1 cellular context compared by ENCODE assay signal in genomic region chr11:7613394-7613720, GRCh38.
TF ChIP-seq lines count a peak whose summit lies in the region.

No MANE protein-coding gene starts in this region.

TF ChIP-seq in HepG2, 621 proteins besides CTCF, POLR2A, EP300 and RAD21 (continued from another document):
- TF ChIP-seq FOXO1 (CRISPR knock-in tag; IDR thresholded peaks at IDR 0.05) (0 out of 2 replicates have a peak, but pooled peaks have one; percentile 16), FOXK1 (CRISPR knock-in tag; IDR thresholded peaks at IDR 0.05; ENCODE audit: borderline replicate concordance, low read depth) (peak; percentile 72; the same call in 1 of the 2 replicates), TRIM22 (IDR thresholded peaks at IDR 0.05) (no peak), RXRB (CRISPR knock-in tag; IDR thresholded peaks at IDR 0.05; ENCODE audit: borderline replicate concordance) (peak; percentile 93), FOXA3 (CRISPR knock-in tag; IDR thresholded peaks at IDR 0.05) (peak; percentile 64), TCF7 (IDR thresholded peaks at IDR 0.05; ENCODE audit: low read depth) (peak; percentile 52), ZNF557 (CRISPR knock-in tag; IDR thresholded peaks at IDR 0.05) (no peak), RARA (CRISPR knock-in tag; IDR thresholded peaks at IDR 0.05) (peak; percentile 88), FOSL2 (CRISPR knock-in tag; IDR thresholded peaks at IDR 0.05) (peak; percentile 47; the same call in 1 of the 2 replicates), PBX2 (CRISPR knock-in tag; IDR thresholded peaks at IDR 0.05) (no peak), SKI (IDR thresholded peaks at IDR 0.05; ENCODE audit: partially characterized antibody) (peak; percentile 48), ZSCAN25 (CRISPR knock-in tag; IDR thresholded peaks at IDR 0.05) (no peak), MEIS1 (CRISPR knock-in tag; IDR thresholded peaks at IDR 0.05; ENCODE audit: borderline replicate concordance) (no peak), CEBPG (CRISPR knock-in tag; IDR thresholded peaks at IDR 0.05) (peak; percentile 26; the same call in 1 of the 2 replicates), KDM6A (CRISPR knock-in tag; IDR thresholded peaks at IDR 0.05; ENCODE audit: low read depth) (no peak), MED1 (CRISPR knock-in tag; IDR thresholded peaks at IDR 0.05) (0 out of 2 replicates have a peak, but pooled peaks have one; percentile 23), NCOA2 (CRISPR knock-in tag; IDR thresholded peaks at IDR 0.05) (peak; percentile 43; the same call in 1 of the 2 replicates), SIN3B (IDR thresholded peaks at IDR 0.05; ENCODE audit: low read length) (no peak), HMG20A (CRISPR knock-in tag; IDR thresholded peaks at IDR 0.05; ENCODE audit: borderline replicate concordance) (peak; percentile 80; the same call in 1 of the 2 replicates), FOXA1 (IDR thresholded peaks at IDR 0.05) (no peak), FOXA1 (CRISPR knock-in tag; IDR thresholded peaks at IDR 0.05) (peak; percentile 18; the same call in 1 of the 2 replicates)
- TF ChIP-seq, protein P1, sequence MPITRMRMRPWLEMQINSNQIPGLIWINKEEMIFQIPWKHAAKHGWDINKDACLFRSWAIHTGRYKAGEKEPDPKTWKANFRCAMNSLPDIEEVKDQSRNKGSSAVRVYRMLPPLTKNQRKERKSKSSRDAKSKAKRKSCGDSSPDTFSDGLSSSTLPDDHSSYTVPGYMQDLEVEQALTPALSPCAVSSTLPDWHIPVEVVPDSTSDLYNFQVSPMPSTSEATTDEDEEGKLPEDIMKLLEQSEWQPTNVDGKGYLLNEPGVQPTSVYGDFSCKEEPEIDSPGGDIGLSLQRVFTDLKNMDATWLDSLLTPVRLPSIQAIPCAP (CRISPR knock-in tag; IDR thresholded peaks at IDR 0.05; ENCODE audit: low read depth): no peak
- TF ChIP-seq, protein P2, sequence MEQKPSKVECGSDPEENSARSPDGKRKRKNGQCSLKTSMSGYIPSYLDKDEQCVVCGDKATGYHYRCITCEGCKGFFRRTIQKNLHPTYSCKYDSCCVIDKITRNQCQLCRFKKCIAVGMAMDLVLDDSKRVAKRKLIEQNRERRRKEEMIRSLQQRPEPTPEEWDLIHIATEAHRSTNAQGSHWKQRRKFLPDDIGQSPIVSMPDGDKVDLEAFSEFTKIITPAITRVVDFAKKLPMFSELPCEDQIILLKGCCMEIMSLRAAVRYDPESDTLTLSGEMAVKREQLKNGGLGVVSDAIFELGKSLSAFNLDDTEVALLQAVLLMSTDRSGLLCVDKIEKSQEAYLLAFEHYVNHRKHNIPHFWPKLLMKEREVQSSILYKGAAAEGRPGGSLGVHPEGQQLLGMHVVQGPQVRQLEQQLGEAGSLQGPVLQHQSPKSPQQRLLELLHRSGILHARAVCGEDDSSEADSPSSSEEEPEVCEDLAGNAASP (CRISPR knock-in tag; IDR thresholded peaks at IDR 0.05; ENCODE audit: borderline replicate concordance): peak; percentile 94; the same call in 1 of the 2 replicates
- TF ChIP-seq, protein P3, sequence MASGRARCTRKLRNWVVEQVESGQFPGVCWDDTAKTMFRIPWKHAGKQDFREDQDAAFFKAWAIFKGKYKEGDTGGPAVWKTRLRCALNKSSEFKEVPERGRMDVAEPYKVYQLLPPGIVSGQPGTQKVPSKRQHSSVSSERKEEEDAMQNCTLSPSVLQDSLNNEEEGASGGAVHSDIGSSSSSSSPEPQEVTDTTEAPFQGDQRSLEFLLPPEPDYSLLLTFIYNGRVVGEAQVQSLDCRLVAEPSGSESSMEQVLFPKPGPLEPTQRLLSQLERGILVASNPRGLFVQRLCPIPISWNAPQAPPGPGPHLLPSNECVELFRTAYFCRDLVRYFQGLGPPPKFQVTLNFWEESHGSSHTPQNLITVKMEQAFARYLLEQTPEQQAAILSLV (CRISPR knock-in tag; IDR thresholded peaks at IDR 0.05; ENCODE audit: borderline replicate concordance): no peak
- TF ChIP-seq, protein P4, sequence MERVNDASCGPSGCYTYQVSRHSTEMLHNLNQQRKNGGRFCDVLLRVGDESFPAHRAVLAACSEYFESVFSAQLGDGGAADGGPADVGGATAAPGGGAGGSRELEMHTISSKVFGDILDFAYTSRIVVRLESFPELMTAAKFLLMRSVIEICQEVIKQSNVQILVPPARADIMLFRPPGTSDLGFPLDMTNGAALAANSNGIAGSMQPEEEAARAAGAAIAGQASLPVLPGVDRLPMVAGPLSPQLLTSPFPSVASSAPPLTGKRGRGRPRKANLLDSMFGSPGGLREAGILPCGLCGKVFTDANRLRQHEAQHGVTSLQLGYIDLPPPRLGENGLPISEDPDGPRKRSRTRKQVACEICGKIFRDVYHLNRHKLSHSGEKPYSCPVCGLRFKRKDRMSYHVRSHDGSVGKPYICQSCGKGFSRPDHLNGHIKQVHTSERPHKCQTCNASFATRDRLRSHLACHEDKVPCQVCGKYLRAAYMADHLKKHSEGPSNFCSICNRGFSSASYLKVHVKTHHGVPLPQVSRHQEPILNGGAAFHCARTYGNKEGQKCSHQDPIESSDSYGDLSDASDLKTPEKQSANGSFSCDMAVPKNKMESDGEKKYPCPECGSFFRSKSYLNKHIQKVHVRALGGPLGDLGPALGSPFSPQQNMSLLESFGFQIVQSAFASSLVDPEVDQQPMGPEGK (CRISPR knock-in tag; IDR thresholded peaks at IDR 0.05): 0 out of 2 replicates have a peak, but pooled peaks have one; percentile 10
- TF ChIP-seq, protein P5, sequence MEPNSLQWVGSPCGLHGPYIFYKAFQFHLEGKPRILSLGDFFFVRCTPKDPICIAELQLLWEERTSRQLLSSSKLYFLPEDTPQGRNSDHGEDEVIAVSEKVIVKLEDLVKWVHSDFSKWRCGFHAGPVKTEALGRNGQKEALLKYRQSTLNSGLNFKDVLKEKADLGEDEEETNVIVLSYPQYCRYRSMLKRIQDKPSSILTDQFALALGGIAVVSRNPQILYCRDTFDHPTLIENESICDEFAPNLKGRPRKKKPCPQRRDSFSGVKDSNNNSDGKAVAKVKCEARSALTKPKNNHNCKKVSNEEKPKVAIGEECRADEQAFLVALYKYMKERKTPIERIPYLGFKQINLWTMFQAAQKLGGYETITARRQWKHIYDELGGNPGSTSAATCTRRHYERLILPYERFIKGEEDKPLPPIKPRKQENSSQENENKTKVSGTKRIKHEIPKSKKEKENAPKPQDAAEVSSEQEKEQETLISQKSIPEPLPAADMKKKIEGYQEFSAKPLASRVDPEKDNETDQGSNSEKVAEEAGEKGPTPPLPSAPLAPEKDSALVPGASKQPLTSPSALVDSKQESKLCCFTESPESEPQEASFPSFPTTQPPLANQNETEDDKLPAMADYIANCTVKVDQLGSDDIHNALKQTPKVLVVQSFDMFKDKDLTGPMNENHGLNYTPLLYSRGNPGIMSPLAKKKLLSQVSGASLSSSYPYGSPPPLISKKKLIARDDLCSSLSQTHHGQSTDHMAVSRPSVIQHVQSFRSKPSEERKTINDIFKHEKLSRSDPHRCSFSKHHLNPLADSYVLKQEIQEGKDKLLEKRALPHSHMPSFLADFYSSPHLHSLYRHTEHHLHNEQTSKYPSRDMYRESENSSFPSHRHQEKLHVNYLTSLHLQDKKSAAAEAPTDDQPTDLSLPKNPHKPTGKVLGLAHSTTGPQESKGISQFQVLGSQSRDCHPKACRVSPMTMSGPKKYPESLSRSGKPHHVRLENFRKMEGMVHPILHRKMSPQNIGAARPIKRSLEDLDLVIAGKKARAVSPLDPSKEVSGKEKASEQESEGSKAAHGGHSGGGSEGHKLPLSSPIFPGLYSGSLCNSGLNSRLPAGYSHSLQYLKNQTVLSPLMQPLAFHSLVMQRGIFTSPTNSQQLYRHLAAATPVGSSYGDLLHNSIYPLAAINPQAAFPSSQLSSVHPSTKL (CRISPR knock-in tag; IDR thresholded peaks at IDR 0.05): peak; percentile 62; the same call in 1 of the 2 replicates
